15 cellular contexts compared by ENCODE assay signal in genomic region chr1:109803901-109804331, GRCh38. TPM values are rescaled to one million over a fixed set of nuclear protein-coding genes. Genes with fewer than 3 reads are reported as not detected.
A peak's percentile ranks its signal among the peaks of the same experiment; 100 is the strongest.
DNase-seq lines count a peak whose midpoint lies in the region; ATAC-seq lines count a peak whose summit lies in the region.
"Had no signal": no experiment of that assay in that cellular context is flagged by ENCODE, and none has a peak within 500 bp of the region (broad histone marks: within the 10 kb centered on the region; RNA-seq: fewer than 3 reads in every experiment).

No MANE protein-coding gene starts in this region.

- H3K27ac Mint-ChIP-seq in activated naive CD4-positive, alpha-beta T cell treated with anti-CD3 and anti-CD28 coated beads, Interleukin-2, amount 10 ng/mL, durations not matched to agents 7 days and 5 days, result peak overlapping the region; percentile 98
- peak overlapping the region; percentile 95 to 97 for H3K27ac Mint-ChIP-seq in T-cell
- H3K27ac Mint-ChIP-seq: B cell had no signal

- POLR2A ChIA-PET in T-cell (lab: Charles Lee), result interaction anchor here in 1 of 2 donors (0.7 kb wide), 1 partner anchor 1471 kb away, joined by 3 read pairs; no protein-coding TSS in a partner anchor

- H3K9me3 Mint-ChIP-seq in activated naive CD4-positive, alpha-beta T cell treated with anti-CD3 and anti-CD28 coated beads, Interleukin-2, amount 10 ng/mL, durations not matched to agents 7 days and 5 days, result no peaks in the 10 kb centered on the region
- no peaks in the 10 kb centered on the region for H3K9me3 Mint-ChIP-seq in T-cell

- no peak for ATAC-seq in T-cell (replicated peaks in 1 of 4)
- no peak for ATAC-seq in GM21526 (IDR thresholded peaks at IDR 0.05; ENCODE audit: low FRiP score, unreplicated experiment)

- peaks cover 86% of the 10 kb centered on the region for H3K4me1 Mint-ChIP-seq in activated naive CD4-positive, alpha-beta T cell treated with anti-CD3 and anti-CD28 coated beads, Interleukin-2, amount 10 ng/mL, durations not matched to agents 7 days and 5 days
- H3K4me1 Mint-ChIP-seq in T-cell, result peaks cover 74 to 88% (median 86%) of the 10 kb centered on the region in 3 donors

- H3K4me3 Mint-ChIP-seq in activated naive CD4-positive, alpha-beta T cell treated with anti-CD3 and anti-CD28 coated beads, Interleukin-2, amount 10 ng/mL, durations not matched to agents 7 days and 5 days, result peak overlapping the region; percentile 40
- H3K4me3 Mint-ChIP-seq in T-cell, result peak overlapping the region in 2 of 3 donors; percentile 24 to 65
- H3K4me3 Mint-ChIP-seq: B cell had no signal

- CTCF ChIA-PET in activated naive CD4-positive, alpha-beta T cell treated with anti-CD3 and anti-CD28 coated beads, Interleukin-2, amount 10 ng/mL, durations not matched to agents 7 days and 5 days (lab: Charles Lee), result no interaction called here
- CTCF ChIA-PET in T-cell (lab: Charles Lee), result no interaction called here

- no peak for DNase-seq in activated naive CD4-positive, alpha-beta T cell treated with anti-CD3 and anti-CD28 coated beads, Interleukin-2, amount 10 ng/mL, durations not matched to agents 7 days and 5 days
- DNase-seq in activated naive CD4-positive, alpha-beta T cell (lab: John Stamatoyannopoulos, UW), result no peak
- DNase-seq in T-cell (no peak), dermis blood vessel endothelial cell (peak; percentile 35), NCI-H187 (lab: John Stamatoyannopoulos, UW) (no peak)
- DNase-seq in stimulated activated CD8-positive, alpha-beta memory T cell treated with anti-CD3 and anti-CD28 coated beads, Interleukin-4, amount 100 ng/mL, for 48 hours, result peak; percentile 48
- no peak for DNase-seq in stimulated activated naive CD4-positive, alpha-beta T cell treated with Interleukin-2 at 50 U/mL for 16 hours (lab: John Stamatoyannopoulos, UW)
- DNase-seq: activated CD4-positive, alpha-beta T cell treated with anti-CD3 and anti-CD28 coated beads for 4 hours; anterior cingulate cortex; left ventricle myocardium inferior; NCI-H524 treated with DMSO at 0.1 percent for 48 hours; nucleus accumbens had no signal

- H3K36me3 Mint-ChIP-seq in activated naive CD4-positive, alpha-beta T cell treated with anti-CD3 and anti-CD28 coated beads, Interleukin-2, amount 10 ng/mL, durations not matched to agents 7 days and 5 days, result peaks cover 4% of the 10 kb centered on the region
- no peaks in the 10 kb centered on the region for H3K36me3 Mint-ChIP-seq in T-cell

- no peaks in the 10 kb centered on the region for H3K27me3 Mint-ChIP-seq in activated naive CD4-positive, alpha-beta T cell treated with anti-CD3 and anti-CD28 coated beads, Interleukin-2, amount 10 ng/mL, durations not matched to agents 7 days and 5 days
- no peaks in the 10 kb centered on the region for H3K27me3 Mint-ChIP-seq in T-cell

RNA-seq across cellular contexts. Expression of gene EPS8L3, which starts 40.2 kb away (rescaled TPM):
- total RNA-seq in T-cell (under 1 TPM in 2 of 5 donors, not detected in 3; 0.47 to 0.49 TPM), dermis blood vessel endothelial cell (not detected in 2 replicates)
- total RNA-seq: B cell, SJSA1 had no signal

Comparison
In these comparisons a context has a peak if more than half of its experiments do, and no peak if none do; other contexts are left out.
1. DNase-seq: peak in dermis blood vessel endothelial cell (single experiment) and stimulated activated CD8-positive, alpha-beta memory T cell treated with anti-CD3 and anti-CD28 coated beads, Interleukin-4, amount 100 ng/mL, for 48 hours (single experiment); none in activated naive CD4-positive, alpha-beta T cell treated with anti-CD3 and anti-CD28 coated beads, Interleukin-2, amount 10 ng/mL, durations not matched to agents 7 days and 5 days (single experiment), activated naive CD4-positive, alpha-beta T cell (0 of 4), T-cell (0 of 34), stimulated activated naive CD4-positive, alpha-beta T cell treated with Interleukin-2 at 50 U/mL for 16 hours (single experiment) and NCI-H187 (0 of 2).